21 cellular contexts compared by ENCODE assay signal in the genomic region with DNA sequence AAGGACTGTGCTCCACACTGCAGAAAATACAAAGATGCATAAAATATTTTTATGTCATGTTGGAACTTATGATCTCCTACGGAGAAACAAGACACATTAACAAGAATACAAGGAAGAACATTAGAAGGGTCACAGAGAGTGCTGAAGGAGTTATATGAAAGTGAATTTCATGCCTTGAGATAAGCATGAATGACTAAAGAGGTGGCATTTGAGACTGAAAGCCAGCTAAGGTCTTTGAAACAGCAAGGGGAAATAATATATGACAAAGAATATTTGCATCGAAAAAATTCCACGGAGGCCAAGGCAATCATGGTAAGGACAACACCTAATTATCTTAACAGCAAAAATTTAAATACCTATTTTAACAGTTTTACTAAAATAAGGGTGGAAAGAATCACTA. TPM values are rescaled to one million over a fixed set of nuclear protein-coding genes. Genes with fewer than 3 reads are reported as not detected.
DNase-seq lines count a peak whose midpoint lies in the region; ATAC-seq, FAIRE-seq and TF ChIP-seq lines count a peak whose summit lies in the region.
"Had no signal": no experiment of that assay in that cellular context is flagged by ENCODE, and none has a peak within 500 bp of the region (broad histone marks: within the 10 kb centered on the region; RNA-seq: fewer than 3 reads in every experiment).

No MANE protein-coding gene starts in this region.

- no peak for DNase-seq in kidney
- no peak for DNase-seq in aorta
- no peak for DNase-seq in hepatic stellate cell (ENCODE audit: low spot score)
- DNase-seq: activated effector memory CD4-positive, alpha-beta T cell treated with Interleukin-2 at 50 U/mL for 16 hours; amniotic stem cell; central memory CD4-positive, alpha-beta T cell; erythroblast; HCEC 1CT; mesenchymal stem cell; natural killer cell; NCI-H1417; NCI-H69; posterior cingulate gyrus; SHP77; upper lobe of right lung had no signal

- intact Hi-C loops in kidney (cut with DNase I): no loop called here
- intact Hi-C loops in aorta (cut with DNase I): no loop called here

- no peaks in the 10 kb centered on the region for H3K27me3 ChIP-seq in neutrophil
- H3K27me3 ChIP-seq in aorta (ENCODE audit: control insufficient read depth in 1 of 2, insufficient read depth in 2 of 2, low read length in 1 of 2): no peaks in the 10 kb centered on the region
- H3K27me3 ChIP-seq: upper lobe of right lung had no signal

- H3K4me1 ChIP-seq in neutrophil (ENCODE audit: control insufficient read depth in 1 of 2, insufficient read depth in 1 of 2, low read depth in 1 of 2, low read length in 1 of 2) (peaks cover 15 to 25% of the 10 kb centered on the region in 2 experiments), kidney (ENCODE audit: control insufficient read depth in 1 of 2, insufficient read depth in 1 of 2, low read depth in 1 of 2, low read length in 2 of 2) (peaks cover 3 to 4% of the 10 kb centered on the region in 2 donors), aorta (ENCODE audit: control insufficient read depth in 1 of 2, insufficient read depth in 2 of 2, low read length in 2 of 2) (no peaks in the 10 kb centered on the region)

- H3K36me3 ChIP-seq in neutrophil: no peaks in the 10 kb centered on the region
- no peaks in the 10 kb centered on the region for H3K36me3 ChIP-seq in kidney (ENCODE audit: control insufficient read depth in 1 of 2, insufficient read depth in 2 of 2, low read length in 2 of 2)
- H3K36me3 ChIP-seq in aorta (ENCODE audit: control insufficient read depth in 1 of 2, insufficient read depth in 2 of 2, low read length in 1 of 2): no peaks in the 10 kb centered on the region
- H3K36me3 ChIP-seq: upper lobe of right lung had no signal

- H3K4me3 ChIP-seq in neutrophil (ENCODE audit: low read depth in 1 of 2, low read length in 1 of 2): no peak overlapping the region
- no peak overlapping the region for H3K4me3 ChIP-seq in kidney (ENCODE audit: low read length in 2 of 2)
- H3K4me3 ChIP-seq in aorta (ENCODE audit: low read length in 2 of 2): no peak overlapping the region
- H3K4me3 ChIP-seq: upper lobe of right lung had no signal

- H3K9me3 ChIP-seq in neutrophil: no peaks in the 10 kb centered on the region
- no peaks in the 10 kb centered on the region for H3K9me3 ChIP-seq in kidney (ENCODE audit: control insufficient read depth in 1 of 2, low read length in 2 of 2)
- no peaks in the 10 kb centered on the region for H3K9me3 ChIP-seq in aorta (ENCODE audit: control insufficient read depth, low read length)
- H3K9me3 ChIP-seq: upper lobe of right lung had no signal

- FAIRE-seq in kidney (lab: Jason Lieb, UNC): no peak
- FAIRE-seq: frontal cortex, TTC549 had no signal

- TF ChIP-seq CTCF in neutrophil (IDR thresholded peaks at IDR 0.05) (no peak), kidney (IDR thresholded peaks at IDR 0.05; ENCODE audit: borderline replicate concordance, extremely low read depth, insufficient read depth) (no peak)

- H3K27ac ChIP-seq in neutrophil (peak overlapping the region; percentile 3), kidney (ENCODE audit: low read depth in 2 of 2, low read length in 2 of 2) (no peak overlapping the region), aorta (ENCODE audit: low read depth in 1 of 2, low read length in 2 of 2) (no peak overlapping the region)
- H3K27ac ChIP-seq: upper lobe of right lung had no signal

- WGBS in aorta, 2 donors: 78 to 84% methylated on average over 3 of the region's 3 CpGs

- ATAC-seq in GM18858 (IDR thresholded peaks at IDR 0.05; ENCODE audit: unreplicated experiment): peak; percentile 91
- peak; percentile 66 for ATAC-seq in GM21367 (IDR thresholded peaks at IDR 0.05; ENCODE audit: unreplicated experiment)
- peak; percentile 57 for ATAC-seq in HG03135 (IDR thresholded peaks at IDR 0.05; ENCODE audit: unreplicated experiment)
- no peak for ATAC-seq in aorta (ENCODE audit: low FRiP score)
- ATAC-seq: natural killer cell, upper lobe of right lung had no signal

- no peak overlapping the region for H3K9ac ChIP-seq in kidney (ENCODE audit: low read length in 2 of 2)

RNA-seq across cellular contexts. Expression of gene GSK3B, which starts 12.5 kb away (rescaled TPM):
- total RNA-seq in kidney (52.1 TPM), aorta (10 to 100 TPM; 34.3 to 37.8 TPM)
- polyA plus RNA-seq in kidney (ENCODE audit: insufficient read depth, low read depth, low replicate concordance) (6.4 TPM), aorta (1 to 10 TPM; 4.5 to 5.4 TPM)
